Comparison of ENCODE assay signal across 10 cellular contexts in the genomic region with DNA sequence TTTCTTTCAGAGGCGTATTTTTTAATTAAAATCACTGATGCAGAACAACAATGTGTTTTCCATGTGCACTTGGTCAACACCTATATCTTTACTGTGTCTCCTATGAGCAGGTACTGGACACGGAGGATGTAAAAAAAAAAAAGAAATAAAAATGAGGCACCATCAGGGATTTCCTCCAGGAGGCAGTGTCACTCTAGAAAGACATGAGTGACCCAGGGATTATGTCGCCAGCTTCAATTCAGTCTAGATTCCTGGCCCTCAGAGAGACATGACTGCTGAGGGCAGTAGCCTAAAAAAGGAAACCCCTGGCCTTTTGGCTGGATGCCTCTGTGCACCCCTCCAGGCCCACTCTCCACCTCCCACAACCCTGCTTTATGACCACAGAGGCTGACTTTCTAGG. TPM values are rescaled to one million over a fixed set of nuclear protein-coding genes. Genes with fewer than 3 reads are reported as not detected.
DNase-seq lines count a peak whose midpoint lies in the region; ATAC-seq and TF ChIP-seq lines count a peak whose summit lies in the region.
"Had no signal": no experiment of that assay in that cellular context is flagged by ENCODE, and none has a peak within 500 bp of the region (broad histone marks: within the 10 kb centered on the region; RNA-seq: fewer than 3 reads in every experiment).

No MANE protein-coding gene starts in this region.

- H2AFZ ChIP-seq in OCI-LY1 (ENCODE audit: low read length), result no peak overlapping the region

- no peaks in the 10 kb centered on the region for H3K36me3 ChIP-seq in OCI-LY1 (ENCODE audit: insufficient read depth, low read length)

- H3K27ac ChIP-seq in OCI-LY1 (ENCODE audit: low read depth, low read length, poor library complexity, severe bottlenecking), result no peak overlapping the region

- no peaks in the 10 kb centered on the region for H3K4me1 Mint-ChIP-seq in immature natural killer cell
- H3K4me1 Mint-ChIP-seq: IgD-negative memory B cell had no signal

- H3K27me3 ChIP-seq in OCI-LY1 (ENCODE audit: insufficient read depth, low read length), result no peaks in the 10 kb centered on the region

- H3K9me3 ChIP-seq in OCI-LY1 (ENCODE audit: low read length), result no peaks in the 10 kb centered on the region

- H3K27me3 Mint-ChIP-seq in immature natural killer cell (ENCODE audit: low read depth in 3 of 3), result peaks cover 2 to 4% (median 3%) of the 10 kb centered on the region in 3 donors

- H3K4me3 ChIP-seq in OCI-LY1 (ENCODE audit: low read depth, low read length, poor library complexity, severe bottlenecking) (no peak overlapping the region), fibroblast of villous mesenchyme (ENCODE audit: low read depth, low read length) (no peak overlapping the region)

- H4K20me1 ChIP-seq in OCI-LY1 (ENCODE audit: insufficient read depth, low read length), result no peaks in the 10 kb centered on the region

- no peak overlapping the region for H3K4me3 Mint-ChIP-seq in immature natural killer cell
- H3K4me3 Mint-ChIP-seq: IgD-negative memory B cell had no signal

- H3K79me2 ChIP-seq in OCI-LY1 (ENCODE audit: insufficient read depth, low read length), result no peaks in the 10 kb centered on the region

- no peaks in the 10 kb centered on the region for H3K9me3 Mint-ChIP-seq in immature natural killer cell
- H3K9me3 Mint-ChIP-seq: IgD-negative memory B cell had no signal

- no peaks in the 10 kb centered on the region for H3F3A ChIP-seq in OCI-LY1 (ENCODE audit: insufficient read depth, low read length)

- no peak overlapping the region for H3K27ac Mint-ChIP-seq in immature natural killer cell
- H3K27ac Mint-ChIP-seq: IgD-negative memory B cell had no signal

- no peaks in the 10 kb centered on the region for H3K36me3 Mint-ChIP-seq in immature natural killer cell
- H3K36me3 Mint-ChIP-seq: IgD-negative memory B cell had no signal

- no peak overlapping the region for H3K4me2 ChIP-seq in OCI-LY1 (ENCODE audit: low read length)

- no peak for ATAC-seq in HG03469 (IDR thresholded peaks at IDR 0.05; ENCODE audit: unreplicated experiment)

- no peaks in the 10 kb centered on the region for H3K4me1 ChIP-seq in OCI-LY1 (ENCODE audit: insufficient read depth, low read length, severe bottlenecking)

- no peaks in the 10 kb centered on the region for H3K9me2 ChIP-seq in OCI-LY1 (ENCODE audit: low read depth, low read length)

- DNase-seq in fibroblast of villous mesenchyme (ENCODE audit: low read depth) (no peak), renal cortical epithelial cell (ENCODE audit: low read depth) (peak; percentile 13), DMS153 (lab: John Stamatoyannopoulos, UW) (no peak), immature natural killer cell (no peak)
- DNase-seq in effector CD4-positive, alpha-beta T cell, result no peak
- DNase-seq: stimulated activated CD4-positive, alpha-beta T cell treated with anti-CD3 and anti-CD28 coated beads, Interleukin-12 subunit alpha, Interleukin-12 subunit beta, amount 100 ng/mL, for 4 hours had no signal

- TF ChIP-seq CTCF in GM12872 (IDR thresholded peaks at IDR 0.05; ENCODE audit: insufficient read depth, low read depth, low read length), result peak; percentile 38; the same call in 1 of the 3 replicates
- TF ChIP-seq CTCF in OCI-LY1 (IDR thresholded peaks at IDR 0.05; ENCODE audit: low read length), result peak; percentile 42
- TF ChIP-seq CTCF in fibroblast of villous mesenchyme (IDR thresholded peaks at IDR 0.05; ENCODE audit: insufficient read depth, low read depth, low read length), result peak; percentile 44

- no peak overlapping the region for H3K9ac ChIP-seq in OCI-LY1 (ENCODE audit: low read length)

RNA-seq across cellular contexts. Expression of gene IL33, which starts 18.3 kb away (rescaled TPM):
- total RNA-seq in fibroblast of villous mesenchyme (1.3 and 7.3 TPM in 2 replicates), renal cortical epithelial cell (0.25 and 0.35 TPM in 2 replicates)
- polyA plus RNA-seq in immature natural killer cell, result not detected
- polyA plus RNA-seq: IgD-negative memory B cell had no signal
